In genomic region chr22:21407139-21407538, GRCh38 we compare ENCODE assay signal across 7 cellular contexts. TPM values are rescaled to one million over a fixed set of nuclear protein-coding genes. Genes with fewer than 3 reads are reported as not detected.
"Had no signal": no experiment of that assay in that cellular context is flagged by ENCODE, and none has a peak within 500 bp of the region (broad histone marks: within the 10 kb centered on the region; RNA-seq: fewer than 3 reads in every experiment).

No MANE protein-coding gene starts in this region.

RNA-seq across cellular contexts. Expression of gene RIMBP3B, which starts 23.6 kb away (rescaled TPM):
- total RNA-seq: osteoblast, prostate gland, sciatic nerve, smooth muscle cell, ureter, vagina had no signal
- polyA plus RNA-seq: ovary had no signal
